ENCODE assay signal across 8 cellular contexts in genomic region chr9:33233659-33234335, GRCh38. TPM values are rescaled to one million over a fixed set of nuclear protein-coding genes. Genes with fewer than 3 reads are reported as not detected.
DNase-seq lines count a peak whose midpoint lies in the region; ATAC-seq, FAIRE-seq and TF ChIP-seq lines count a peak whose summit lies in the region.

No MANE protein-coding gene starts in this region.

- no peaks in the 10 kb centered on the region for H3K27me3 ChIP-seq in bronchial epithelial cell (ENCODE audit: control insufficient read depth, insufficient read depth, low read length)

- H3K4me3 ChIP-seq in bronchial epithelial cell (ENCODE audit: low read depth, low read length) = no peak overlapping the region

- FAIRE-seq in bronchial epithelial cell (lab: Jason Lieb, UNC) = peak; percentile 94

- TF ChIP-seq CTCF in bronchial epithelial cell (IDR thresholded peaks at IDR 0.05; ENCODE audit: insufficient read depth, low read length, severe bottlenecking) (no peak), omental fat pad (IDR thresholded peaks at IDR 0.05) (no peak)

- DNase-seq in DMS153 (lab: John Stamatoyannopoulos, UW) (peak; percentile 74), NCI-H1105 (lab: John Stamatoyannopoulos, UW) (peak; percentile 37), bronchial epithelial cell (ENCODE audit: low read depth) (peak; percentile 99), omental fat pad (ENCODE audit: low spot score) (peak; percentile 31), occipital lobe (lab: John Stamatoyannopoulos, UW) (no peak)

- ATAC-seq in omental fat pad (ENCODE audit: low FRiP score) = peak; percentile 60
- no peak for ATAC-seq in GM21423 (IDR thresholded peaks at IDR 0.05; ENCODE audit: unreplicated experiment)
- no peak for ATAC-seq in HG03378 (IDR thresholded peaks at IDR 0.05; ENCODE audit: unreplicated experiment)
- ATAC-seq in GM19035 (IDR thresholded peaks at IDR 0.05; ENCODE audit: unreplicated experiment) = no peak

- H3K36me3 ChIP-seq in bronchial epithelial cell (ENCODE audit: control insufficient read depth, insufficient read depth, low read length) = no peaks in the 10 kb centered on the region

RNA-seq across cellular contexts. Expression of gene SPINK4, which starts 6.2 kb away (rescaled TPM):
- total RNA-seq in bronchial epithelial cell (not detected in 2 replicates), omental fat pad (not detected), occipital lobe (not detected)

RNA-seq across cellular contexts. Expression of gene BAG1, which starts 30.7 kb away (rescaled TPM):
- total RNA-seq in bronchial epithelial cell (56.5 and 68.7 TPM in 2 replicates), omental fat pad (10 to 100 TPM; 52.5 to 93.7 (median 66.2) TPM), occipital lobe (26.7 TPM)

RNA-seq across cellular contexts. Expression of gene CHMP5, which starts 31.1 kb away (rescaled TPM):
- 173 and 182 TPM in 2 replicates for total RNA-seq in bronchial epithelial cell
- 10 to 100 TPM; 39.5 to 60.4 (median 56.0) TPM for total RNA-seq in omental fat pad
- 92.8 TPM for total RNA-seq in occipital lobe

RNA-seq across cellular contexts. Expression of gene NFX1, which starts 56.5 kb away (rescaled TPM):
- total RNA-seq in bronchial epithelial cell (19.2 and 25.5 TPM in 2 replicates), omental fat pad (10 to 100 TPM; 31.4 to 37.4 (median 34.9) TPM), occipital lobe (18.7 TPM)
